In genomic region chr11:102727890-102728289, GRCh38 we compare ENCODE assay signal across 15 cellular contexts. TPM values are rescaled to one million over a fixed set of nuclear protein-coding genes. Genes with fewer than 3 reads are reported as not detected.
DNase-seq lines count a peak whose midpoint lies in the region; ATAC-seq and TF ChIP-seq lines count a peak whose summit lies in the region.
"Had no signal": no experiment of that assay in that cellular context is flagged by ENCODE, and none has a peak within 500 bp of the region (broad histone marks: within the 10 kb centered on the region; RNA-seq: fewer than 3 reads in every experiment).

No MANE protein-coding gene starts in this region.

- no peak overlapping the region for H3K4me2 ChIP-seq in osteoblast (ENCODE audit: insufficient read depth, low read length)

- no peak for DNase-seq in activated naive CD8-positive, alpha-beta T cell treated with anti-CD3 and anti-CD28 coated beads, Interleukin-2, amount 50 U/mL, for 24 hours
- no peak for DNase-seq in activated naive CD8-positive, alpha-beta T cell treated with anti-CD3 and anti-CD28 coated beads for 36 hours
- DNase-seq in SK-MEL-5 (ENCODE audit: low read depth, low spot score) (peak; percentile 9), fibroblast of mammary gland (ENCODE audit: low read depth) (peak; percentile 86), osteoblast (ENCODE audit: insufficient read length, low spot score, missing footprints) (no peak), NCI-H2029 (lab: John Stamatoyannopoulos, UW) (no peak)
- DNase-seq in stimulated activated effector memory CD8-positive, alpha-beta T cell treated with anti-CD3 and anti-CD28 coated beads, Interleukin-12 subunit alpha, Interleukin-12 subunit beta, amount 100 ng/mL, for 72 hours (ENCODE audit: low spot score in 2 of 2), result no peak
- DNase-seq: activated T-cell treated with anti-CD3 and anti-CD28 coated beads, Interleukin-2, amount 50 U/mL, for 48 hours; DMS79 treated with DMSO at 0.1 percent for 48 hours; sigmoid colon; SJCRH30 had no signal

- no peaks in the 10 kb centered on the region for H4K20me1 ChIP-seq in osteoblast (ENCODE audit: insufficient read depth, low read length)

- no peaks in the 10 kb centered on the region for H3K36me3 Mint-ChIP-seq in activated naive CD8-positive, alpha-beta T cell treated with anti-CD3 and anti-CD28 coated beads, Interleukin-2, amount 50 U/mL, for 24 hours (ENCODE audit: low read depth)
- H3K36me3 Mint-ChIP-seq in activated naive CD8-positive, alpha-beta T cell treated with anti-CD3 and anti-CD28 coated beads for 36 hours, result no peaks in the 10 kb centered on the region
- H3K36me3 Mint-ChIP-seq in stimulated activated effector memory CD8-positive, alpha-beta T cell treated with anti-CD3 and anti-CD28 coated beads, Interleukin-12 subunit alpha, Interleukin-12 subunit beta, amount 100 ng/mL, for 72 hours, result no peaks in the 10 kb centered on the region

- no peaks in the 10 kb centered on the region for H3K79me2 ChIP-seq in osteoblast (ENCODE audit: insufficient read depth, low read length)

- in situ Hi-C loops in SK-MEL-5 (cut with HindIII; ENCODE audit: low pct_unique_long_range_greater_than_20kb, low sequenced_read_pairs), result no loop called here

- H3K9me3 Mint-ChIP-seq in activated naive CD8-positive, alpha-beta T cell treated with anti-CD3 and anti-CD28 coated beads, Interleukin-2, amount 50 U/mL, for 24 hours, result no peaks in the 10 kb centered on the region
- H3K9me3 Mint-ChIP-seq in activated naive CD8-positive, alpha-beta T cell treated with anti-CD3 and anti-CD28 coated beads for 36 hours, result no peaks in the 10 kb centered on the region
- H3K9me3 Mint-ChIP-seq in stimulated activated effector memory CD8-positive, alpha-beta T cell treated with anti-CD3 and anti-CD28 coated beads, Interleukin-12 subunit alpha, Interleukin-12 subunit beta, amount 100 ng/mL, for 72 hours, result no peaks in the 10 kb centered on the region

- H3K27ac ChIP-seq in osteoblast (ENCODE audit: low read depth, low read length), result no peak overlapping the region
- H3K27ac ChIP-seq: body of pancreas, sigmoid colon, SJCRH30 had no signal

- H3K36me3 ChIP-seq in osteoblast (ENCODE audit: insufficient read depth, low read length), result no peaks in the 10 kb centered on the region
- H3K36me3 ChIP-seq: sigmoid colon, SJCRH30 had no signal

- H3K9me3 ChIP-seq in osteoblast (ENCODE audit: low read depth, low read length), result no peaks in the 10 kb centered on the region
- H3K9me3 ChIP-seq: body of pancreas, sigmoid colon, SJCRH30 had no signal

- TF ChIP-seq CTCF in fibroblast of mammary gland (conservative IDR thresholded peaks at IDR 0.05; ENCODE audit: control insufficient read depth, insufficient read depth, low read depth, low read length), result no peak
- TF ChIP-seq CTCF in osteoblast (IDR thresholded peaks at IDR 0.05; ENCODE audit: extremely low read depth, low read depth, low read length), result no peak

- peak; percentile 48 for ATAC-seq in activated naive CD8-positive, alpha-beta T cell treated with anti-CD3 and anti-CD28 coated beads, Interleukin-2, amount 50 U/mL, for 24 hours
- ATAC-seq in stimulated activated effector memory CD8-positive, alpha-beta T cell treated with anti-CD3 and anti-CD28 coated beads, Interleukin-12 subunit alpha, Interleukin-12 subunit beta, amount 100 ng/mL, for 72 hours, result peak; percentile 46
- no peak for ATAC-seq in HG02623 (IDR thresholded peaks at IDR 0.05; ENCODE audit: unreplicated experiment)
- ATAC-seq: body of pancreas had no signal

- H3K4me1 ChIP-seq in osteoblast (ENCODE audit: insufficient read depth, low read length), result no peaks in the 10 kb centered on the region
- H3K4me1 ChIP-seq: body of pancreas, sigmoid colon, SJCRH30 had no signal

- no peak overlapping the region for H3K4me3 ChIP-seq in fibroblast of mammary gland (ENCODE audit: control insufficient read depth, low read depth, low read length)
- no peak overlapping the region for H3K4me3 ChIP-seq in osteoblast (ENCODE audit: insufficient read depth, low read length)
- H3K4me3 ChIP-seq: body of pancreas, sigmoid colon, SJCRH30 had no signal

- H2AFZ ChIP-seq in osteoblast (ENCODE audit: low read length), result no peak overlapping the region

- no peak overlapping the region for H3K27ac Mint-ChIP-seq in activated naive CD8-positive, alpha-beta T cell treated with anti-CD3 and anti-CD28 coated beads, Interleukin-2, amount 50 U/mL, for 24 hours
- H3K27ac Mint-ChIP-seq in activated naive CD8-positive, alpha-beta T cell treated with anti-CD3 and anti-CD28 coated beads for 36 hours, result no peak overlapping the region
- H3K27ac Mint-ChIP-seq in stimulated activated effector memory CD8-positive, alpha-beta T cell treated with anti-CD3 and anti-CD28 coated beads, Interleukin-12 subunit alpha, Interleukin-12 subunit beta, amount 100 ng/mL, for 72 hours, result no peak overlapping the region

- H3K27me3 ChIP-seq in osteoblast (ENCODE audit: insufficient read depth, low read length), result peaks cover 5% of the 10 kb centered on the region
- H3K27me3 ChIP-seq: body of pancreas, sigmoid colon, SJCRH30 had no signal

- no peak overlapping the region for H3K4me3 Mint-ChIP-seq in activated naive CD8-positive, alpha-beta T cell treated with anti-CD3 and anti-CD28 coated beads, Interleukin-2, amount 50 U/mL, for 24 hours
- no peak overlapping the region for H3K4me3 Mint-ChIP-seq in activated naive CD8-positive, alpha-beta T cell treated with anti-CD3 and anti-CD28 coated beads for 36 hours
- no peak overlapping the region for H3K4me3 Mint-ChIP-seq in stimulated activated effector memory CD8-positive, alpha-beta T cell treated with anti-CD3 and anti-CD28 coated beads, Interleukin-12 subunit alpha, Interleukin-12 subunit beta, amount 100 ng/mL, for 72 hours

- no peaks in the 10 kb centered on the region for H3K4me1 Mint-ChIP-seq in activated naive CD8-positive, alpha-beta T cell treated with anti-CD3 and anti-CD28 coated beads, Interleukin-2, amount 50 U/mL, for 24 hours
- no peaks in the 10 kb centered on the region for H3K4me1 Mint-ChIP-seq in activated naive CD8-positive, alpha-beta T cell treated with anti-CD3 and anti-CD28 coated beads for 36 hours
- H3K4me1 Mint-ChIP-seq in stimulated activated effector memory CD8-positive, alpha-beta T cell treated with anti-CD3 and anti-CD28 coated beads, Interleukin-12 subunit alpha, Interleukin-12 subunit beta, amount 100 ng/mL, for 72 hours, result no peaks in the 10 kb centered on the region

- H3K27me3 Mint-ChIP-seq in activated naive CD8-positive, alpha-beta T cell treated with anti-CD3 and anti-CD28 coated beads, Interleukin-2, amount 50 U/mL, for 24 hours, result peaks cover 4% of the 10 kb centered on the region
- no peaks in the 10 kb centered on the region for H3K27me3 Mint-ChIP-seq in activated naive CD8-positive, alpha-beta T cell treated with anti-CD3 and anti-CD28 coated beads for 36 hours

RNA-seq across cellular contexts. Expression of gene MMP8, which starts 3.1 kb away (rescaled TPM):
- total RNA-seq in activated naive CD8-positive, alpha-beta T cell treated with anti-CD3 and anti-CD28 coated beads for 36 hours, result under 1 TPM in 1 of 2 experiments, not detected in 1; 0.14 TPM
- 30.1 and 31.6 TPM in 2 replicates for total RNA-seq in SK-MEL-5 (2014; rRNA removed; shearing (Covaris generic))
- 31.7 and 40.4 TPM in 2 replicates for polyA plus RNA-seq in SK-MEL-5 (2015; cell fraction: cytosol; rRNA removed)
- 21.8 and 31.8 TPM in 2 replicates for polyA plus RNA-seq in SK-MEL-5 (2015; cell fraction: nucleus; rRNA removed)
- under 0.01 TPM in 1 of 2 replicates, not detected in the other for total RNA-seq in osteoblast
- total RNA-seq: body of pancreas, epithelial cell of proximal tubule, NCI-H460, sigmoid colon, SJCRH30 had no signal

RNA-seq across cellular contexts. Expression of gene MMP27, which starts 22.3 kb away (rescaled TPM):
- total RNA-seq in activated naive CD8-positive, alpha-beta T cell treated with anti-CD3 and anti-CD28 coated beads for 36 hours, result not detected
- not detected in 2 replicates for total RNA-seq in SK-MEL-5 (2014; rRNA removed; shearing (Covaris generic))
- polyA plus RNA-seq in SK-MEL-5 (2015; cell fraction: cytosol; rRNA removed), result not detected in 2 replicates
- not detected in 2 replicates for polyA plus RNA-seq in SK-MEL-5 (2015; cell fraction: nucleus; rRNA removed)
- total RNA-seq in osteoblast, result not detected in 2 replicates
- total RNA-seq: body of pancreas, epithelial cell of proximal tubule, NCI-H460, sigmoid colon, SJCRH30 had no signal
- polyA plus RNA-seq: sigmoid colon had no signal

RNA-seq across cellular contexts. Expression of gene MMP10, which starts 52.5 kb away (rescaled TPM):
- total RNA-seq in activated naive CD8-positive, alpha-beta T cell treated with anti-CD3 and anti-CD28 coated beads for 36 hours, result not detected
- not detected in 2 replicates for total RNA-seq in SK-MEL-5 (2014; rRNA removed; shearing (Covaris generic))
- not detected in 2 replicates for polyA plus RNA-seq in SK-MEL-5 (2015; cell fraction: cytosol; rRNA removed)
- polyA plus RNA-seq in SK-MEL-5 (2015; cell fraction: nucleus; rRNA removed), result 0.24 TPM in 1 of 2 replicates, not detected in the other
- total RNA-seq in osteoblast, result not detected in 2 replicates
- total RNA-seq: body of pancreas, sigmoid colon, SJCRH30 had no signal

Comparison
In these comparisons a context has a peak if more than half of its experiments do, and no peak if none do; other contexts are left out.
1. DNase-seq: peak in SK-MEL-5 (single experiment) and fibroblast of mammary gland (single experiment); none in activated naive CD8-positive, alpha-beta T cell treated with anti-CD3 and anti-CD28 coated beads, Interleukin-2, amount 50 U/mL, for 24 hours (single experiment), activated naive CD8-positive, alpha-beta T cell treated with anti-CD3 and anti-CD28 coated beads for 36 hours (single experiment), stimulated activated effector memory CD8-positive, alpha-beta T cell treated with anti-CD3 and anti-CD28 coated beads, Interleukin-12 subunit alpha, Interleukin-12 subunit beta, amount 100 ng/mL, for 72 hours (0 of 2), osteoblast (single experiment) and NCI-H2029 (single experiment).
2. RNA of gene MMP8, which starts 3.1 kb away (total RNA-seq): 30.1 to 31.6 TPM in SK-MEL-5; 0.14 TPM in activated naive CD8-positive, alpha-beta T cell treated with anti-CD3 and anti-CD28 coated beads for 36 hours and under 0.01 TPM in osteoblast; every median in the first group is over 10 times any median in the second.